9 cellular contexts compared by ENCODE assay signal in the genomic region with DNA sequence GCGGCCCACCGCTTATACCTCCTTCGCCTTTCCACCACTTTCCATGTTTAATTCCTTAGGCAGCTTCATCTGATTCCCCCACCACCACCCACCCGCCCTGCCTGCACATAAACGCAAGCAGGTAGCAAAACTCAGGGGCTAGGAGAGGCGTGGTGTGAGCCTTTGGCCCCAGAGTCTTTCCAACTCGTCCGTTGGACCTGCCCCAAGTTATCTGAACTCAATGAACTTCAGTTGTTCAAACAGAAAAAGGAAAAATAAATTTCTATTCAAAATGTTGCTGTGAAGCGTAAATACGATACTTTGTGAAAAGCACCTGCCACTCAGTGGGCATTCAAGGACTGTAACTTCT. TPM values are rescaled to one million over a fixed set of nuclear protein-coding genes. Genes with fewer than 3 reads are reported as not detected.
DNase-seq lines count a peak whose midpoint lies in the region; ATAC-seq, FAIRE-seq and TF ChIP-seq lines count a peak whose summit lies in the region.
"Had no signal": no experiment of that assay in that cellular context is flagged by ENCODE, and none has a peak within 500 bp of the region (broad histone marks: within the 10 kb centered on the region; RNA-seq: fewer than 3 reads in every experiment).

No MANE protein-coding gene starts in this region.

- ATAC-seq in HG02884 (IDR thresholded peaks at IDR 0.05; ENCODE audit: unreplicated experiment) = no peak

- H3K9ac ChIP-seq in muscle layer of colon (ENCODE audit: low read length) = no peak overlapping the region

- H3K4me3 ChIP-seq in right atrium auricular region (peak overlapping the region; percentile 50 to 94), bronchial epithelial cell (ENCODE audit: low read depth, low read length) (peak overlapping the region; percentile 11), muscle layer of colon (ENCODE audit: low read depth in 1 of 2, low read length in 2 of 2) (peak overlapping the region; percentile 62 to 76)

- H3K27ac ChIP-seq in right atrium auricular region (no peak overlapping the region), muscle layer of colon (ENCODE audit: low read depth, low read length) (no peak overlapping the region)

- peaks cover 0 to 20% of the 10 kb centered on the region in 2 donors for H3K4me1 ChIP-seq in right atrium auricular region
- peaks cover 14% of the 10 kb centered on the region for H3K4me1 ChIP-seq in muscle layer of colon (ENCODE audit: insufficient read depth, low read length)

- no peak for TF ChIP-seq CTCF in right atrium auricular region (IDR thresholded peaks at IDR 0.05)
- no peak for TF ChIP-seq CTCF in bronchial epithelial cell (IDR thresholded peaks at IDR 0.05; ENCODE audit: insufficient read depth, low read length, severe bottlenecking)

- intact Hi-C loops in cardiac septum (cut with DNase I) = loop anchor here (2.0 to 10.0 kb wide), 4 partner anchors 51 to 201 kb away; partner anchors contain the start of genes FOXRED1 and SRPRA

- no peaks in the 10 kb centered on the region for H3K9me3 ChIP-seq in right atrium auricular region
- H3K9me3 ChIP-seq in muscle layer of colon (ENCODE audit: low read length) = no peaks in the 10 kb centered on the region

- no peaks in the 10 kb centered on the region for H3K36me3 ChIP-seq in right atrium auricular region
- no peaks in the 10 kb centered on the region for H3K36me3 ChIP-seq in bronchial epithelial cell (ENCODE audit: control insufficient read depth, insufficient read depth, low read length)
- no peaks in the 10 kb centered on the region for H3K36me3 ChIP-seq in muscle layer of colon (ENCODE audit: insufficient read depth, low read length)

- H3K27me3 ChIP-seq in right atrium auricular region = no peaks in the 10 kb centered on the region
- peaks cover 5% of the 10 kb centered on the region for H3K27me3 ChIP-seq in bronchial epithelial cell (ENCODE audit: control insufficient read depth, insufficient read depth, low read length)
- no peaks in the 10 kb centered on the region for H3K27me3 ChIP-seq in muscle layer of colon (ENCODE audit: control insufficient read depth in 1 of 2, insufficient read depth in 2 of 2, low read length in 2 of 2)

- DNase-seq in right atrium auricular region (ENCODE audit: low spot score) (no peak), cardiac septum (ENCODE audit: low spot score) (no peak), bronchial epithelial cell (ENCODE audit: low read depth) (no peak), NOMO-1 (lab: John Stamatoyannopoulos, UW; ENCODE audit: unreplicated experiment in 2 of 2) (no peak), inferior parietal cortex (ENCODE audit: extremely low spot score) (no peak)
- DNase-seq in stimulated activated CD4-positive, alpha-beta T cell treated with anti-CD3 and anti-CD28 coated beads, Interleukin-15, amount 100 ng/mL, for 24 hours = no peak

- FAIRE-seq in bronchial epithelial cell (lab: Jason Lieb, UNC) = no peak
- FAIRE-seq: frontal cortex had no signal

RNA-seq across cellular contexts. Expression of gene CDON, which starts 0.8 kb away (rescaled TPM):
- 10 to 100 TPM; 17.6 to 21.9 TPM for total RNA-seq in right atrium auricular region
- total RNA-seq in cardiac septum = 4.4 TPM
- total RNA-seq in bronchial epithelial cell = 2.9 TPM in 2 replicates

Comparison
In these comparisons a context has a peak if more than half of its experiments do, and no peak if none do; other contexts are left out.
1. H3K4me3 ChIP-seq: peak in every context shown above with its lines; median percentile 72 in right atrium auricular region; 69 in muscle layer of colon; 11 in bronchial epithelial cell.